Comparison of ENCODE assay signal across 8 cellular contexts in genomic region chr17:45149669-45150603, GRCh38. TPM values are rescaled to one million over a fixed set of nuclear protein-coding genes. Genes with fewer than 3 reads are reported as not detected.
A peak's percentile ranks its signal among the peaks of the same experiment; 100 is the strongest.
DNase-seq lines count a peak whose midpoint lies in the region; ATAC-seq, FAIRE-seq and TF ChIP-seq lines count a peak whose summit lies in the region.

No MANE protein-coding gene starts in this region.

- H3K9me3 Mint-ChIP-seq in activated naive CD8-positive, alpha-beta T cell (ENCODE audit: low read depth) = no peaks in the 10 kb centered on the region

- peak overlapping the region; percentile 73 for H3K4me2 ChIP-seq in A549

- peak in 1 of 2 experiments; percentile 4; a peak in 2 of 6 replicates for ATAC-seq in A549

- intact Hi-C loops in head of caudate nucleus (cut with DNase I) = loop anchor here (1.0 to 5.0 kb wide), 2 partner anchors 10 to 47 kb away; no protein-coding TSS in a partner anchor

- no peaks in the 10 kb centered on the region for H3K9me3 ChIP-seq in A549
- no peaks in the 10 kb centered on the region for H3K9me3 ChIP-seq in NT2/D1 (ENCODE audit: insufficient read depth, low read length)

- WGBS in A549 (ENCODE audit: missing lambda C conversion rate) = 2% methylated on average over 56 of the region's 56 CpGs

- no peaks in the 10 kb centered on the region for H3K27me3 Mint-ChIP-seq in activated naive CD8-positive, alpha-beta T cell

- no peaks in the 10 kb centered on the region for H3K27me3 ChIP-seq in NT2/D1 (ENCODE audit: insufficient read depth, insufficient read length)

- peak overlapping the region; percentile 92 to 94 for H3K27ac ChIP-seq in A549

- no peak for TF ChIP-seq EP300 in A549 (IDR thresholded peaks at IDR 0.05)

- H3K36me3 ChIP-seq in NT2/D1 (ENCODE audit: insufficient read depth, insufficient read length, low read length) = peaks cover 11% of the 10 kb centered on the region

- TF ChIP-seq POLR2A in A549 (IDR thresholded peaks at IDR 0.05; ENCODE audit: low read length) (peak; percentile 34; the same call in 1 of the 2 replicates), GM12891 (IDR thresholded peaks at IDR 0.05; ENCODE audit: low read depth, low read length) (peak; percentile 64; the same call in 1 of the 2 replicates)

- peak overlapping the region; percentile 100 for H3K27ac Mint-ChIP-seq in activated naive CD8-positive, alpha-beta T cell

- H3K4me1 ChIP-seq in A549 (peaks cover 28% of the 10 kb centered on the region), NT2/D1 (ENCODE audit: insufficient read depth, insufficient read length) (peaks cover 2% of the 10 kb centered on the region)

- peaks cover 4% of the 10 kb centered on the region for H3K36me3 Mint-ChIP-seq in activated naive CD8-positive, alpha-beta T cell

- DNase-seq in A549 (ENCODE audit: low read depth in 1 of 2, low spot score in 1 of 2) (peak; percentile 35 to 72), GM12891 (ENCODE audit: insufficient read length, low spot score) (no peak), NT2/D1 (ENCODE audit: low read depth, low spot score) (no peak), head of caudate nucleus (peak in 41 of 42 donors; percentile 47 to 84 (median 67)), occipital lobe (lab: John Stamatoyannopoulos, UW) (peak; percentile 69), NCI-H1930 (lab: John Stamatoyannopoulos, UW) (no peak), mesenteric fat pad (ENCODE audit: low spot score) (no peak)

- H3K4me1 Mint-ChIP-seq in activated naive CD8-positive, alpha-beta T cell (ENCODE audit: low read depth) = peaks cover 34% of the 10 kb centered on the region

- FAIRE-seq in A549 (lab: Jason Lieb, UNC) (no peak), GM12891 (lab: Jason Lieb, UNC) (peak; percentile 41)

- H3K4me3 ChIP-seq in A549 = peak overlapping the region; percentile 74
- peak overlapping the region; percentile 98 for H3K4me3 ChIP-seq in NT2/D1 (ENCODE audit: insufficient read length, low read depth)

- TF ChIP-seq CTCF in A549 (IDR thresholded peaks at IDR 0.05) = no peak

- H3K4me3 Mint-ChIP-seq in activated naive CD8-positive, alpha-beta T cell = peak overlapping the region; percentile 94

- CTCF ChIA-PET in A549 (lab: Yijun Ruan, JAX) = interaction anchor here (0.7 to 43.5 kb wide), 29 partner anchors 17 to 374 kb away, joined by 3 to 2147 read pairs (median 4); partner anchors contain the start of genes ACBD4, FMNL1, HEXIM2 and PLCD3

- no peak for TF ChIP-seq RAD21 in A549 (conservative IDR thresholded peaks at IDR 0.05 in 1 of 2, IDR thresholded peaks at IDR 0.05 in 1 of 2)

- POLR2A ChIA-PET in A549 (lab: Yijun Ruan, JAX) = interaction anchor here (0.6 to 7.5 kb wide), 27 partner anchors 7 to 374 kb away, joined by 3 to 404 read pairs (median 15); partner anchors contain the start of genes ACBD4, FMNL1, HEXIM2 and MAP3K14

- peak overlapping the region; percentile 97 for H3K9ac ChIP-seq in NT2/D1 (ENCODE audit: insufficient read length, low read depth)

TF ChIP-seq in A549, 52 proteins besides CTCF, POLR2A, EP300 and RAD21 (continues in another document):
- TF ChIP-seq HDAC2 (IDR thresholded peaks at IDR 0.05) = no peak
- no peak for TF ChIP-seq GATA3 (IDR thresholded peaks at IDR 0.05; ENCODE audit: borderline replicate concordance)
- TF ChIP-seq REST (IDR thresholded peaks at IDR 0.05) = no peak

TF ChIP-seq in GM12891, 5 proteins besides CTCF, POLR2A, EP300 and RAD21:
- peak; percentile 79; the same call in 1 of the 2 replicates for TF ChIP-seq TAF1 (IDR thresholded peaks at IDR 0.05; ENCODE audit: low read depth, low read length)
- TF ChIP-seq POU2F2 (IDR thresholded peaks at IDR 0.05; ENCODE audit: low read depth, low read length) = no peak
- peak; percentile 76 for TF ChIP-seq POLR2AphosphoS5 (IDR thresholded peaks at IDR 0.05; ENCODE audit: low read depth, low read length)
- TF ChIP-seq SPI1 (IDR thresholded peaks at IDR 0.05; ENCODE audit: low read depth, low read length) = peak; percentile 12; the same call in 1 of the 2 replicates

RNA-seq across cellular contexts. Expression of gene HEXIM1, which starts 1.7 kb away (rescaled TPM):
- polyA plus RNA-seq in A549 (2011; rRNA removed) (39.3 and 54.0 TPM in 2 replicates), A549 (2017; fragmentation: RNase III; extraction: RNeasy Plus Mini Kit Qiagen cat#74134 plus additional on column Dnase treatment) (118 to 143 TPM (median 131 TPM) in 3 replicates)
- 64.8 and 66.9 TPM in 2 replicates for polyA plus RNA-seq in A549 (2012; cell fraction: cytosol; rRNA removed)
- 44.8 and 55.9 TPM in 2 replicates for polyA plus RNA-seq in A549 (2012; cell fraction: nucleus; rRNA removed)
- polyA minus RNA-seq in A549 (2011; rRNA and poly(A)+ RNA removed) = 17.3 and 25.6 TPM in 2 replicates
- polyA plus RNA-seq in GM12891 (2012; ENCODE audit: low read depth, missing spikeins) = 21.4 TPM
- total RNA-seq in occipital lobe (8.0 TPM), mesenteric fat pad (42.1 TPM)

RNA-seq across cellular contexts. Expression of gene HEXIM2, which starts 11.7 kb away (rescaled TPM):
- 14.5 and 15.5 TPM in 2 replicates for polyA plus RNA-seq in A549 (2011; rRNA removed)
- 15.9 and 18.5 TPM in 2 replicates for polyA plus RNA-seq in A549 (2012; cell fraction: cytosol; rRNA removed)
- polyA plus RNA-seq in A549 (2012; cell fraction: nucleus; rRNA removed) = 17.5 and 17.7 TPM in 2 replicates
- polyA plus RNA-seq in A549 (2017; fragmentation: RNase III; extraction: RNeasy Plus Mini Kit Qiagen cat#74134 plus additional on column Dnase treatment) = 16.1 to 23.1 TPM (median 21.2 TPM) in 3 replicates
- polyA minus RNA-seq in A549 (2011; rRNA and poly(A)+ RNA removed) = 10.0 and 13.8 TPM in 2 replicates
- 8.7 TPM for polyA plus RNA-seq in GM12891 (2012; ENCODE audit: low read depth, missing spikeins)
- 8.1 TPM for total RNA-seq in occipital lobe
- 5.1 TPM for total RNA-seq in mesenteric fat pad

RNA-seq across cellular contexts. Expression of gene ACBD4, which starts 14.4 kb away (rescaled TPM):
- 11.2 and 11.4 TPM in 2 replicates for polyA plus RNA-seq in A549 (2011; rRNA removed)
- 9.6 and 13.5 TPM in 2 replicates for polyA plus RNA-seq in A549 (2012; cell fraction: cytosol; rRNA removed)
- polyA plus RNA-seq in A549 (2012; cell fraction: nucleus; rRNA removed) = 34.8 and 36.5 TPM in 2 replicates
- polyA plus RNA-seq in A549 (2017; fragmentation: RNase III; extraction: RNeasy Plus Mini Kit Qiagen cat#74134 plus additional on column Dnase treatment) = 13.0 to 14.8 TPM (median 13.7 TPM) in 3 replicates
- 10.6 and 12.4 TPM in 2 replicates for polyA minus RNA-seq in A549 (2011; rRNA and poly(A)+ RNA removed)
- polyA plus RNA-seq in GM12891 (2012; ENCODE audit: low read depth, missing spikeins) = 8.1 TPM
- total RNA-seq in occipital lobe = 3.0 TPM
- 10.9 TPM for total RNA-seq in mesenteric fat pad

RNA-seq across cellular contexts. Expression of gene PLCD3, which starts 17.6 kb away (rescaled TPM):
- polyA plus RNA-seq in A549 (2011; rRNA removed) (55.5 and 56.6 TPM in 2 replicates), A549 (2017; fragmentation: RNase III; extraction: RNeasy Plus Mini Kit Qiagen cat#74134 plus additional on column Dnase treatment) (104 to 107 TPM (median 105 TPM) in 3 replicates)
- polyA plus RNA-seq in A549 (2012; cell fraction: cytosol; rRNA removed) = 98.3 and 162 TPM in 2 replicates
- polyA plus RNA-seq in A549 (2012; cell fraction: nucleus; rRNA removed) = 215 and 231 TPM in 2 replicates
- 138 and 167 TPM in 2 replicates for polyA minus RNA-seq in A549 (2011; rRNA and poly(A)+ RNA removed)
- polyA plus RNA-seq in GM12891 (2012; ENCODE audit: low read depth, missing spikeins) = 0.53 TPM
- total RNA-seq in occipital lobe (3.1 TPM), mesenteric fat pad (64.2 TPM)

Comparison
In these comparisons a context has a peak if more than half of its experiments do, and no peak if none do; other contexts are left out.
1. DNase-seq: peak in A549 (2 of 2), head of caudate nucleus (41 of 42) and occipital lobe (single experiment); none in GM12891 (single experiment), NT2/D1 (single experiment), NCI-H1930 (0 of 2) and mesenteric fat pad (single experiment).